ENCODE assay signal across 8 cellular contexts in the genomic region with DNA sequence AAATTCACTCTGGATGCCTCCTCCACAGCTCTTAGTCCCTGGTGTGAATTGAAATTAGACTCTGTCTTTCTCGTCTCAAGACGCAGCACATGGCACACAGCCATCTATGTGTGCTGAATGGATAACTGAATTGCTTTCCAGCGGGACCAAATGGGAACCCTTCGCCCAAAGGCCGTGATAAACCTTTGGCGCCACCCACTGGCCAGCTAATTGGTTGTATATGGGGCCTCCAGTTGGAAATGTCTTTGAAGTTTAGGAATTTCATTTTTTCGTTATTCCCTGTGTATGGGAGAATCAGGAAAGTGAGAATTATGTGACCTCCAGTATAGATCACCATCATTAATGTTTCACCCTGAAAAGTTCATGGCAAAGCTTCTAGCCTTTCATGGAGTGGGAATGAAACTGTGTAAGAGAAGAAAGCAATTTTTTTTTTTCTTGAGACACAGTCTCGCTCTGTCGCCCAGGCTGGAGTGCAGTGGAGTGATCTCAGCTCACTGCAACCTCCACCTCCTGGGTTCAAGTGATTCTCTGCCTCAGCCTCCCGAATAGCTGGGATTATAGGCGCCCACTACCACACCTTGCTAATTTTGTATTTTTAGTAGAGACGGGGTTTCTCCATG. TPM values are rescaled to one million over a fixed set of nuclear protein-coding genes. Genes with fewer than 3 reads are reported as not detected.
DNase-seq lines count a peak whose midpoint lies in the region; ATAC-seq and TF ChIP-seq lines count a peak whose summit lies in the region.

No MANE protein-coding gene starts in this region.

- H4K20me1 ChIP-seq in OCI-LY1 (ENCODE audit: insufficient read depth, low read length), result no peaks in the 10 kb centered on the region

- intact Hi-C loops in CD4-positive, alpha-beta memory T cell (cut with micrococcal nuclease), result loop anchor here (1.0 kb wide), 4 partner anchors 9 to 389 kb away; partner anchors contain the start of gene HSP90AA1
- intact Hi-C loops in esophagus squamous epithelium (cut with DNase I), result loop anchor here (5.0 kb wide), 1 partner anchor 134 kb away; the partner anchor contains the start of gene DYNC1H1

- H3K27ac ChIP-seq in CD4-positive, alpha-beta memory T cell (ENCODE audit: low read depth, low read length), result no peak overlapping the region
- H3K27ac ChIP-seq in OCI-LY1 (ENCODE audit: low read depth, low read length, poor library complexity, severe bottlenecking) (no peak overlapping the region), esophagus squamous epithelium (no peak overlapping the region)

- no peak overlapping the region for H3K9ac ChIP-seq in OCI-LY1 (ENCODE audit: low read length)

- H3K4me3 Mint-ChIP-seq in CD4-positive, alpha-beta memory T cell, result no peak overlapping the region
- H3K4me3 Mint-ChIP-seq in activated T-cell treated with anti-CD3 and anti-CD28 coated beads, Interleukin-2, amount 50 U/mL, for 24 hours, result no peak overlapping the region
- H3K4me3 Mint-ChIP-seq in naive thymus-derived CD8-positive, alpha-beta T cell, result no peak overlapping the region
- no peak overlapping the region for H3K4me3 Mint-ChIP-seq in stimulated activated effector memory CD8-positive, alpha-beta T cell treated with anti-CD3 and anti-CD28 coated beads, Interleukin-12 subunit alpha, Interleukin-12 subunit beta, amount 100 ng/mL, for 72 hours

- no peak overlapping the region for H2AFZ ChIP-seq in OCI-LY1 (ENCODE audit: low read length)

- H3K27me3 ChIP-seq in CD4-positive, alpha-beta memory T cell (ENCODE audit: insufficient read depth, low read length), result no peaks in the 10 kb centered on the region
- H3K27me3 ChIP-seq in OCI-LY1 (ENCODE audit: insufficient read depth, low read length) (no peaks in the 10 kb centered on the region), esophagus squamous epithelium (no peaks in the 10 kb centered on the region)

- no peak overlapping the region for H3K4me2 ChIP-seq in OCI-LY1 (ENCODE audit: low read length)

- H3F3A ChIP-seq in OCI-LY1 (ENCODE audit: insufficient read depth, low read length), result no peaks in the 10 kb centered on the region

- H3K27me3 Mint-ChIP-seq in CD4-positive, alpha-beta memory T cell, result no peaks in the 10 kb centered on the region
- H3K27me3 Mint-ChIP-seq in activated T-cell treated with anti-CD3 and anti-CD28 coated beads, Interleukin-2, amount 50 U/mL, for 24 hours, result no peaks in the 10 kb centered on the region
- no peaks in the 10 kb centered on the region for H3K27me3 Mint-ChIP-seq in naive thymus-derived CD8-positive, alpha-beta T cell

- POLR2A ChIA-PET in CD4-positive, alpha-beta memory T cell (lab: Charles Lee; ENCODE audit: partially characterized antibody), result interaction anchor here (0.6 to 1.8 kb wide), 7 partner anchors 9 to 389 kb away, joined by 3 to 11 read pairs (median 4); no protein-coding TSS in a partner anchor
- POLR2A ChIA-PET in naive thymus-derived CD8-positive, alpha-beta T cell (lab: Charles Lee), result interaction anchor here (0.6 to 1.4 kb wide), 6 partner anchors 9 to 150 kb away, joined by 3 to 9 read pairs (median 6); partner anchors contain the start of gene DYNC1H1

- H3K79me2 ChIP-seq in OCI-LY1 (ENCODE audit: insufficient read depth, low read length), result no peaks in the 10 kb centered on the region

- H3K9me3 Mint-ChIP-seq in CD4-positive, alpha-beta memory T cell, result no peaks in the 10 kb centered on the region
- H3K9me3 Mint-ChIP-seq in activated T-cell treated with anti-CD3 and anti-CD28 coated beads, Interleukin-2, amount 50 U/mL, for 24 hours, result no peaks in the 10 kb centered on the region
- H3K9me3 Mint-ChIP-seq in naive thymus-derived CD8-positive, alpha-beta T cell, result no peaks in the 10 kb centered on the region
- no peaks in the 10 kb centered on the region for H3K9me3 Mint-ChIP-seq in stimulated activated effector memory CD8-positive, alpha-beta T cell treated with anti-CD3 and anti-CD28 coated beads, Interleukin-12 subunit alpha, Interleukin-12 subunit beta, amount 100 ng/mL, for 72 hours

- peak overlapping the region in 3 of 7 donors; percentile 74 to 75 (median 74) for H3K27ac Mint-ChIP-seq in CD4-positive, alpha-beta memory T cell
- H3K27ac Mint-ChIP-seq in activated T-cell treated with anti-CD3 and anti-CD28 coated beads, Interleukin-2, amount 50 U/mL, for 24 hours, result no peak overlapping the region
- H3K27ac Mint-ChIP-seq in naive thymus-derived CD8-positive, alpha-beta T cell, result peak overlapping the region in 2 of 10 donors; percentile 26 to 49
- H3K27ac Mint-ChIP-seq in stimulated activated effector memory CD8-positive, alpha-beta T cell treated with anti-CD3 and anti-CD28 coated beads, Interleukin-12 subunit alpha, Interleukin-12 subunit beta, amount 100 ng/mL, for 72 hours, result peak overlapping the region; percentile 7

- H3K4me1 ChIP-seq in CD4-positive, alpha-beta memory T cell (ENCODE audit: insufficient read depth, low read length), result no peaks in the 10 kb centered on the region
- H3K4me1 ChIP-seq in OCI-LY1 (ENCODE audit: insufficient read depth, low read length, severe bottlenecking), result no peaks in the 10 kb centered on the region
- peaks cover 0 to 22% (median 5%) of the 10 kb centered on the region in 3 donors for H3K4me1 ChIP-seq in esophagus squamous epithelium

- peak; percentile 65 to 93 for ATAC-seq in naive thymus-derived CD8-positive, alpha-beta T cell
- ATAC-seq in stimulated activated effector memory CD8-positive, alpha-beta T cell treated with anti-CD3 and anti-CD28 coated beads, Interleukin-12 subunit alpha, Interleukin-12 subunit beta, amount 100 ng/mL, for 72 hours, result peak; percentile 61
- ATAC-seq in HG03571 (IDR thresholded peaks at IDR 0.05; ENCODE audit: unreplicated experiment), result no peak

- CTCF ChIA-PET in CD4-positive, alpha-beta memory T cell (lab: Charles Lee; ENCODE audit: partially characterized antibody), result interaction anchor here (0.7 to 6.5 kb wide), 36 partner anchors 8 to 391 kb away, joined by 3 to 77 read pairs (median 4); partner anchors contain the start of gene DYNC1H1

- H3K4me1 Mint-ChIP-seq in CD4-positive, alpha-beta memory T cell, result peaks cover 0 to 4% (median under 1%) of the 10 kb centered on the region in 4 donors
- H3K4me1 Mint-ChIP-seq in activated T-cell treated with anti-CD3 and anti-CD28 coated beads, Interleukin-2, amount 50 U/mL, for 24 hours (ENCODE audit: low read depth), result peaks cover 24% of the 10 kb centered on the region
- peaks cover 3 to 6% (median 4%) of the 10 kb centered on the region in 4 donors for H3K4me1 Mint-ChIP-seq in naive thymus-derived CD8-positive, alpha-beta T cell
- H3K4me1 Mint-ChIP-seq in stimulated activated effector memory CD8-positive, alpha-beta T cell treated with anti-CD3 and anti-CD28 coated beads, Interleukin-12 subunit alpha, Interleukin-12 subunit beta, amount 100 ng/mL, for 72 hours, result peaks cover 24% of the 10 kb centered on the region

- no peaks in the 10 kb centered on the region for H3K9me3 ChIP-seq in CD4-positive, alpha-beta memory T cell (ENCODE audit: control insufficient read depth in 1 of 2, low read length in 2 of 2)
- H3K9me3 ChIP-seq in OCI-LY1 (ENCODE audit: low read length), result no peaks in the 10 kb centered on the region
- H3K9me3 ChIP-seq in esophagus squamous epithelium, result no peaks in the 10 kb centered on the region

- TF ChIP-seq CTCF in OCI-LY1 (IDR thresholded peaks at IDR 0.05; ENCODE audit: low read length) (peak; percentile 68), esophagus squamous epithelium (IDR thresholded peaks at IDR 0.05) (peak; percentile 51 to 84 (median 82))

- TF ChIP-seq POLR2A in esophagus squamous epithelium (IDR thresholded peaks at IDR 0.05), result no peak

- no peaks in the 10 kb centered on the region for H3K36me3 ChIP-seq in CD4-positive, alpha-beta memory T cell (ENCODE audit: insufficient read depth, low read length)
- H3K36me3 ChIP-seq in OCI-LY1 (ENCODE audit: insufficient read depth, low read length), result no peaks in the 10 kb centered on the region
- no peaks in the 10 kb centered on the region for H3K36me3 ChIP-seq in esophagus squamous epithelium

- DNase-seq in CD4-positive, alpha-beta memory T cell, result peak; percentile 45 to 66 (median 52)
- DNase-seq in HUDEP-2 (lab: John Stamatoyannopoulos, UW; ENCODE audit: unreplicated experiment in 76 of 76) (peak in 67 of 76 experiments; percentile 11 to 79 (median 60)), esophagus squamous epithelium (lab: John Stamatoyannopoulos, UW) (no peak)
- peak; percentile 78 for DNase-seq in activated T-cell treated with anti-CD3 and anti-CD28 coated beads, Interleukin-2, amount 50 U/mL, for 24 hours
- DNase-seq in naive thymus-derived CD8-positive, alpha-beta T cell, result peak; percentile 43 to 82 (median 58)
- DNase-seq in stimulated activated effector memory CD8-positive, alpha-beta T cell treated with anti-CD3 and anti-CD28 coated beads, Interleukin-12 subunit alpha, Interleukin-12 subunit beta, amount 100 ng/mL, for 72 hours (ENCODE audit: low spot score in 2 of 2), result peak; percentile 52 to 74

- H3K36me3 Mint-ChIP-seq in CD4-positive, alpha-beta memory T cell, result no peaks in the 10 kb centered on the region
- H3K36me3 Mint-ChIP-seq in activated T-cell treated with anti-CD3 and anti-CD28 coated beads, Interleukin-2, amount 50 U/mL, for 24 hours (ENCODE audit: low read depth), result no peaks in the 10 kb centered on the region
- no peaks in the 10 kb centered on the region for H3K36me3 Mint-ChIP-seq in naive thymus-derived CD8-positive, alpha-beta T cell
- no peaks in the 10 kb centered on the region for H3K36me3 Mint-ChIP-seq in stimulated activated effector memory CD8-positive, alpha-beta T cell treated with anti-CD3 and anti-CD28 coated beads, Interleukin-12 subunit alpha, Interleukin-12 subunit beta, amount 100 ng/mL, for 72 hours

- no peak overlapping the region for H3K4me3 ChIP-seq in CD4-positive, alpha-beta memory T cell (ENCODE audit: low read length in 2 of 2)
- no peak overlapping the region for H3K4me3 ChIP-seq in OCI-LY1 (ENCODE audit: low read depth, low read length, poor library complexity, severe bottlenecking)
- peak overlapping the region in 1 of 4 donors; percentile 20 for H3K4me3 ChIP-seq in esophagus squamous epithelium

- WGBS in esophagus squamous epithelium, 2 donors, result 8 to 24% methylated on average over 8 to 11 of the region's 12 CpGs

- no peaks in the 10 kb centered on the region for H3K9me2 ChIP-seq in OCI-LY1 (ENCODE audit: low read depth, low read length)

RNA-seq across cellular contexts. Expression of gene HSP90AA1, which starts 9.8 kb away (rescaled TPM):
- total RNA-seq in CD4-positive, alpha-beta memory T cell, result 100 to 1,000 TPM; 275 to 297 TPM
- 100 to 1,000 TPM; 191 to 515 TPM for polyA plus RNA-seq in CD4-positive, alpha-beta memory T cell
- 100 to 1,000 TPM; 224 to 950 (median 420) TPM for total RNA-seq in esophagus squamous epithelium
- total RNA-seq in naive thymus-derived CD8-positive, alpha-beta T cell, result 100 to 1,000 TPM; 356 to 373 TPM
- 100 to 1,000 TPM; 401 to 445 (median 427) TPM for polyA plus RNA-seq in naive thymus-derived CD8-positive, alpha-beta T cell

RNA-seq across cellular contexts. Expression of gene WDR20, which starts 43.0 kb away (rescaled TPM):
- 10 to 100 TPM; 56.8 to 57.9 TPM for total RNA-seq in CD4-positive, alpha-beta memory T cell
- polyA plus RNA-seq in CD4-positive, alpha-beta memory T cell, result 10 to 100 TPM; 18.8 to 22.3 TPM
- 10 to 100 TPM; 16.0 to 21.9 (median 19.1) TPM for total RNA-seq in esophagus squamous epithelium
- total RNA-seq in naive thymus-derived CD8-positive, alpha-beta T cell, result 10 to 100 TPM; 50.0 to 56.9 TPM
- 10 to 100 TPM; 11.3 to 15.0 (median 12.9) TPM for polyA plus RNA-seq in naive thymus-derived CD8-positive, alpha-beta T cell
